22 cellular contexts compared by ENCODE assay signal in genomic region chr9:22169732-22170131, GRCh38.
DNase-seq lines count a peak whose midpoint lies in the region; ATAC-seq, FAIRE-seq and TF ChIP-seq lines count a peak whose summit lies in the region.
"Had no signal": no experiment of that assay in that cellular context is flagged by ENCODE, and none has a peak within 500 bp of the region (broad histone marks: within the 10 kb centered on the region; RNA-seq: fewer than 3 reads in every experiment).

No MANE protein-coding gene starts in this region.

- DNase-seq in GF-D8 (lab: John Stamatoyannopoulos, UW), result peak; percentile 71
- peak; percentile 81 for DNase-seq in OCI-M1 (lab: John Stamatoyannopoulos, UW)
- no peak for DNase-seq in sciatic nerve (ENCODE audit: low spot score)
- DNase-seq in activated naive CD4-positive, alpha-beta T cell treated with Interleukin-2 at 50 U/mL for 16 hours, result no peak
- DNase-seq in COR-L47 (lab: John Stamatoyannopoulos, UW), result no peak
- no peak for DNase-seq in H54 (ENCODE audit: insufficient read length, low spot score)
- DNase-seq: activated CD8-positive, alpha-beta memory T cell treated with anti-CD3 and anti-CD28 coated beads, Interleukin-2, amount 10 ng/mL, durations not matched to agents 7 days and 5 days; activated effector memory CD4-positive, alpha-beta T cell treated with anti-CD3 and anti-CD28 coated beads, Interleukin-2, amount 50 U/mL, for 16 hours; anterior cingulate cortex; DMS79; esophagus squamous epithelium; hippocampal formation; kidney glomerular epithelial cell; naive thymus-derived CD8-positive, alpha-beta T cell; NCI-H1694; NCI-H446 treated with DMSO at 0.1 percent for 48 hours; psoas muscle; stimulated activated CD4-positive, alpha-beta T cell treated with anti-CD3 and anti-CD28 coated beads, Interleukin-15, amount 100 ng/mL, for 24 hours; T-helper 1 cell had no signal

- ATAC-seq in sciatic nerve (peak; percentile 68), HG03565 (IDR thresholded peaks at IDR 0.05; ENCODE audit: unreplicated experiment) (no peak)
- ATAC-seq: activated CD8-positive, alpha-beta memory T cell treated with anti-CD3 and anti-CD28 coated beads, Interleukin-2, amount 10 ng/mL, durations not matched to agents 7 days and 5 days; naive thymus-derived CD8-positive, alpha-beta T cell; Panc1; psoas muscle had no signal

- intact Hi-C loops in sciatic nerve (cut with DNase I), result no loop called here

- FAIRE-seq in endometrium (lab: Jason Lieb, UNC) (peak; percentile 31), H54 (lab: Jason Lieb, UNC) (no peak)

- no peak for TF ChIP-seq POLR2A in H54 (IDR thresholded peaks at IDR 0.05; ENCODE audit: low read depth, low read length)

Comparison
In these comparisons a context has a peak if more than half of its experiments do, and no peak if none do; other contexts are left out.
1. DNase-seq: peak in GF-D8 (single experiment) and OCI-M1 (single experiment); none in sciatic nerve (single experiment), activated naive CD4-positive, alpha-beta T cell treated with Interleukin-2 at 50 U/mL for 16 hours (single experiment), COR-L47 (single experiment) and H54 (single experiment).